ENCODE assay signal across 8 cellular contexts in the genomic region with DNA sequence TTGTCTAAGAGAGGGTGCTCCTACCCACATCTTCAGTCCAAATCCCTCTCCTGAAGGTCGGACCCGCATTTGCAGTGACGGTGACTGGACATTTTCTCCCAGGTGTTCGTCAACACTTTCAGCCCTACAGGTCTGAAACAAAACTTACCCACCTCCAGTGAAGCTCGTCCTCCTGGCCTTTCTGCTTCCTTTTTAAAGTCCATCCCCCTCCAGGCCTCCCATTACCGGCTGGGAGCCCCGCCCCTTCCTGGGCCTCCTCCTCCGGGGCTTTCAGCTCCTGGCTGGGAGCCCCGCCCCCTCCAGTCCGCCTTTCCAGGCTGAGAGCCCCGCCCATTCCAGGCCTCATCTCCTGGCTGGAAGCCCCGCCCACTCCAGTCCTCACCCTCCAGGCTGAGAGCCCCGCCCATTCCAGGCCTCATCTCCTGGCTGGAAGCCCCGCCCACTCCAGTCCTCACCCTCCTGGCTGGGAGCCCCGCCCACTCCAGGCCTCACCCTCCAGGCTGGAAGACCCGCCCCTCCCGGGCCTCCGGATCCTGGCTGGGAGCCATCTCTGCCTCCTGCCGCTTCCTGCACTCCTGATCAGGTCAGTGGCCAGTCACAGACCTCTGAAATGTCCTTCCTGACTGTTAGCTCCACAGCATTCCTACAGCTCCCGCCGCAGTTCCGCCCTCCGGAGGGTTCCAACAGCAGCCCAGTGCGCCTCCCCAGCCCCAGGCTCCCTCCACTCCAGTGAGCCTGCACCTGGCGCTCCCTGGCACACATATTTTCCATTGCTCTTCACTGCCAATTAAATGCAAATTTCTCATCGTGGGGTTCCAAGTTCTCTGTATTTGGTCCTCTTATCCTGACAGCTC.
DNase-seq lines count a peak whose midpoint lies in the region; ATAC-seq and TF ChIP-seq lines count a peak whose summit lies in the region.

No MANE protein-coding gene starts in this region.

- H3K9me3 ChIP-seq in lower lobe of right lung (no peaks in the 10 kb centered on the region), upper lobe of right lung (no peaks in the 10 kb centered on the region)

- peak; percentile 53 for TF ChIP-seq POLR2A in NB4 (IDR thresholded peaks at IDR 0.05; ENCODE audit: extremely low read depth, insufficient read length)

- H3K4me1 ChIP-seq in lower lobe of right lung: peaks cover 65% of the 10 kb centered on the region
- H3K4me1 ChIP-seq in upper lobe of right lung: peaks cover 54% of the 10 kb centered on the region

- no peaks in the 10 kb centered on the region for H3K27me3 ChIP-seq in lower lobe of right lung (ENCODE audit: low read depth)
- no peaks in the 10 kb centered on the region for H3K27me3 ChIP-seq in upper lobe of right lung

- no peaks in the 10 kb centered on the region for H3K36me3 ChIP-seq in lower lobe of right lung
- H3K36me3 ChIP-seq in upper lobe of right lung: no peaks in the 10 kb centered on the region

- ATAC-seq in lower lobe of right lung (peak; percentile 95), upper lobe of right lung (peak; percentile 95), HG03432 (IDR thresholded peaks at IDR 0.05; ENCODE audit: unreplicated experiment) (no peak)

- H3K4me3 ChIP-seq in NB4 (ENCODE audit: low read depth, low read length): peak overlapping the region; percentile 79
- H3K4me3 ChIP-seq in lower lobe of right lung: peak overlapping the region; percentile 25
- peak overlapping the region; percentile 23 for H3K4me3 ChIP-seq in upper lobe of right lung

- TF ChIP-seq CTCF in GM13977 (IDR thresholded peaks at IDR 0.05; ENCODE audit: extremely low read depth, insufficient read depth, missing control alignments) (no peak), NB4 (IDR thresholded peaks at IDR 0.05; ENCODE audit: low read depth, low read length) (no peak), lower lobe of right lung (IDR thresholded peaks at IDR 0.05) (no peak), upper lobe of right lung (IDR thresholded peaks at IDR 0.05) (no peak), GM20000 (IDR thresholded peaks at IDR 0.05; ENCODE audit: extremely low read depth, missing control alignments) (no peak)

- H3K27ac ChIP-seq in lower lobe of right lung (peak overlapping the region; percentile 74), upper lobe of right lung (peak overlapping the region; percentile 68)

- DNase-seq in GM13977 (ENCODE audit: low spot score) (peak; percentile 74), NB4 (ENCODE audit: low read depth) (peak; percentile 98), RPMI8226 (peak; percentile 90), dermis microvascular lymphatic vessel endothelial cell (ENCODE audit: low read depth in 2 of 2) (peak; percentile 99), lower lobe of right lung (peak; percentile 98), upper lobe of right lung (peak; percentile 98), GM20000 (ENCODE audit: low spot score) (no peak)

- in situ Hi-C loops in GM13977 (cut with MboI; ENCODE audit: low pct_unique_long_range_greater_than_20kb, low sequenced_read_pairs, unreplicated experiment): loop anchor here (25.0 kb wide), 1 partner anchor 550 kb away; no protein-coding TSS in a partner anchor

- intact Hi-C loops in lower lobe of right lung (cut with DNase I) (no loop called here), upper lobe of right lung (cut with DNase I) (no loop called here)

Comparison
In these comparisons a context has a peak if more than half of its experiments do, and no peak if none do; other contexts are left out.
1. H3K4me3 ChIP-seq: peak in every context shown above with its lines; median percentile 79 in NB4; 25 in lower lobe of right lung; 23 in upper lobe of right lung.